In genomic region chr4:6732441-6733357, GRCh38 we compare ENCODE assay signal across 1 cellular context.
A peak's percentile ranks its signal among the peaks of the same experiment; 100 is the strongest.
TF ChIP-seq lines count a peak whose summit lies in the region.

No MANE protein-coding gene starts in this region.

TF ChIP-seq in K562, 482 proteins besides CTCF, POLR2A, EP300 and RAD21 (continued from another document):
- TF ChIP-seq ZBTB33 (CRISPR knock-in tag; IDR thresholded peaks at IDR 0.05): no peak
- peak; percentile 91 for TF ChIP-seq CREB3 (tag; conservative IDR thresholded peaks at IDR 0.05; ENCODE audit: low read depth)
- no peak for TF ChIP-seq HDGF (IDR thresholded peaks at IDR 0.05)
